ENCODE assay signal across 1 cellular context in genomic region chr6:36109092-36109491, GRCh38.
TF ChIP-seq lines count a peak whose summit lies in the region.

No MANE protein-coding gene starts in this region.

TF ChIP-seq in GM23338, 12 proteins besides CTCF, POLR2A, EP300 and RAD21 (continued from another document):
- no peak for TF ChIP-seq REST (IDR thresholded peaks at IDR 0.05; ENCODE audit: unreplicated experiment)
- no peak for TF ChIP-seq ZNF114 (CRISPR knock-in tag; IDR thresholded peaks at IDR 0.05)
- TF ChIP-seq EZH2phosphoT487 (IDR thresholded peaks at IDR 0.05; ENCODE audit: unreplicated experiment) = no peak
- TF ChIP-seq ETS1 (IDR thresholded peaks at IDR 0.05) = no peak
- TF ChIP-seq STAT1 (IDR thresholded peaks at IDR 0.05; ENCODE audit: unreplicated experiment) = no peak
- TF ChIP-seq POLR2AphosphoS5 (IDR thresholded peaks at IDR 0.05; ENCODE audit: low read depth) = no peak
- no peak for TF ChIP-seq JUNB (IDR thresholded peaks at IDR 0.05; ENCODE audit: unreplicated experiment)
- no peak for TF ChIP-seq EZH2 (IDR thresholded peaks at IDR 0.05; ENCODE audit: low read depth, unreplicated experiment)
- TF ChIP-seq ZNF331 (CRISPR knock-in tag; IDR thresholded peaks at IDR 0.05; ENCODE audit: low read depth) = no peak
- TF ChIP-seq CREB1 (CRISPR knock-in tag; IDR thresholded peaks at IDR 0.05; ENCODE audit: low read depth) = no peak
- no peak for TF ChIP-seq NANOG (IDR thresholded peaks at IDR 0.05; ENCODE audit: borderline replicate concordance)
